33 cellular contexts compared by ENCODE assay signal in the genomic region with DNA sequence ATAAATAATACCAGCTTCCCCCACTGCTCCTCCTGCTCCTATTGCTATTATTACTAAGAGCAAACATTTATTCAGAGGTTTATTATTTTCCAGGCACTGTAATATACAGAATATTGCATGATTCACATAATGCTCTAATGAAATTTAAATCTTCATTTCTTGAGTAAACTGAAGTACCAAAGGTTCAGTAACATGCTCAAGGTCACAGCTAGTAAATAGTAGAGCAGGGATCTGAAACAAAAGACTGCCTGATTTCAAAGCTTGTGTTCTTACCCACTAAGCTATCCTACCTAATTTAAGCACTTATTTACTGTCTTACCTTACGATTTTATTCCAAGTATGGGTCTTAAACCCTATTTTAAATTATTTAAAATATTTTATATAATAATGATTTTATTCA.
"Had no signal": no experiment of that assay in that cellular context is flagged by ENCODE, and none has a peak within 500 bp of the region (broad histone marks: within the 10 kb centered on the region; RNA-seq: fewer than 3 reads in every experiment).

No MANE protein-coding gene starts in this region.

- ATAC-seq: activated CD8-positive, alpha-beta T cell treated with anti-CD3 and anti-CD28 coated beads for 36 hours; activated naive CD4-positive, alpha-beta T cell treated with anti-CD3 and anti-CD28 coated beads, Interleukin-2, amount 50 U/mL, for 72 hours; activated T-cell treated with anti-CD3 and anti-CD28 coated beads, Interleukin-2, amount 50 U/mL, for 4 hours; activated T-cell treated with anti-CD3 and anti-CD28 coated beads, Interleukin-2, amount 50 U/mL, for 72 hours; activated T-helper 17 cell treated with anti-CD3 and anti-CD28 coated beads, Interleukin-2, amount 50 U/mL, for 72 hours; body of pancreas had no signal

- DNase-seq: activated B cell treated with CpG ODN at 0.5 μM for 24 hours; activated CD4-positive, alpha-beta memory T cell treated with anti-CD3 and anti-CD28 coated beads for 36 hours; activated CD4-positive, alpha-beta T cell treated with anti-CD3 and anti-CD28 coated beads for 4 hours; activated CD4-positive, alpha-beta T cell treated with anti-CD3 and anti-CD28 coated beads, Interleukin-2, amount 10 ng/mL, durations not matched to agents 24 days and 14 days; activated CD4-positive, alpha-beta T cell treated with anti-CD3 and anti-CD28 coated beads, Interleukin-2, amount 50 U/mL, for 1 hour; activated CD4-positive, alpha-beta T cell treated with anti-CD3 and anti-CD28 coated beads, Interleukin-2, amount 50 U/mL, for 4 hours; activated CD4-positive, CD25-positive, alpha-beta regulatory T cell treated with anti-CD3 and anti-CD28 coated beads, Interleukin-2, amount 50 U/mL, for 72 hours; activated CD8-positive, alpha-beta memory T cell treated with anti-CD3 and anti-CD28 coated beads, Interleukin-2, amount 50 U/mL, for 4 hours; activated CD8-positive, alpha-beta T cell treated with anti-CD3 and anti-CD28 coated beads for 36 hours; activated effector memory CD4-positive, alpha-beta T cell treated with anti-CD3 and anti-CD28 coated beads, Interleukin-2, amount 50 U/mL, for 16 hours; activated gamma-delta T cell treated with Interleukin-2 at 50 U/mL for 16 hours; activated naive CD4-positive, alpha-beta T cell; activated naive CD4-positive, alpha-beta T cell treated with anti-CD3 and anti-CD28 coated beads for 36 hours; activated naive CD4-positive, alpha-beta T cell treated with anti-CD3 and anti-CD28 coated beads, Interleukin-2, amount 50 U/mL, for 16 hours; activated naive CD8-positive, alpha-beta T cell treated with anti-CD3 and anti-CD28 coated beads for 36 hours; activated T-cell treated with anti-CD3 and anti-CD28 coated beads for 4 hours; activated T-cell treated with anti-CD3 and anti-CD28 coated beads, Interleukin-2, amount 50 U/mL, for 1 hour; activated T-cell treated with anti-CD3 and anti-CD28 coated beads, Interleukin-2, amount 50 U/mL, for 4 hours; activated T-cell treated with anti-CD3 and anti-CD28 coated beads, Interleukin-2, amount 50 U/mL, for 72 hours; adrenal gland; amniotic stem cell; aorta; body of pancreas; brain microvascular endothelial cell; central memory CD4-positive, alpha-beta T cell; T-helper 1 cell; T-helper 2 cell; T-helper 9 cell; WERI-Rb-1 had no signal

- H3K27me3 ChIP-seq: adrenal gland, body of pancreas, brain microvascular endothelial cell, breast epithelium had no signal

- H3K27ac ChIP-seq: adrenal gland, body of pancreas, brain microvascular endothelial cell, breast epithelium, WERI-Rb-1 had no signal

- H3K4me1 ChIP-seq: body of pancreas, breast epithelium had no signal

- H3K36me3 ChIP-seq: brain microvascular endothelial cell, breast epithelium had no signal

- H3K9me3 ChIP-seq: body of pancreas had no signal

- FAIRE-seq: astrocyte had no signal

- H3K4me3 ChIP-seq: adrenal gland, body of pancreas, breast epithelium had no signal
